ENCODE assay signal across 8 cellular contexts in the genomic region with DNA sequence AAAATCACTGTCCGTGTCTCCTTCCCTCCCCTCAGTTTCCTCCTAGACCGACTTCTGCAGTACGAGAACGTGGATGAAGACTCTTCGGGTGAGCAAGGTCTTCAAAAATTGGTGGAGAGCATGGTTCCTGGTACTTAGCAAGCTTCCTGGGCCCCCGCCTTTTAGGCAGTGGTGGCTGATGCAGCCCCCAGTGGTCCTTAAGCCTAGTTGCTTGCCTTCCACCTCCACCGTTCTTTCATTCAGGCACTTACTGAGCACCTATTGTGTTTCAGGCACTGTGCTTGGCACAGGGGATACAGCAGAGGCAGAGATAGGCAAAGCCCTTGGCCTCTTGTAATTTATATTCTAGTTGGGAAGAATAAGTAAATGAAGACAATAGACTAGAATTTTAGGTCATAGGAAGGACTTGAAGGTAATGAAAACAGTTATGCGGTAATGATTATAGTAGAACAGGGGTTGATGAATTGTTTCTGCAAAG. TPM values are rescaled to one million over a fixed set of nuclear protein-coding genes. Genes with fewer than 3 reads are reported as not detected.
DNase-seq lines count a peak whose midpoint lies in the region; ATAC-seq and TF ChIP-seq lines count a peak whose summit lies in the region.

No MANE protein-coding gene starts in this region.

- CTCF ChIA-PET in mammary epithelial cell (lab: Charles Lee; ENCODE audit: low non-redundant PET) = no interaction called here

- H3K36me3 ChIP-seq in mammary epithelial cell (ENCODE audit: insufficient read depth, low read length) = peaks cover 5% of the 10 kb centered on the region
- H3K36me3 ChIP-seq in muscle layer of colon (ENCODE audit: insufficient read depth, low read length) = peaks cover 26% of the 10 kb centered on the region

- H3K4me3 Mint-ChIP-seq in IgD-negative memory B cell = peak overlapping the region; percentile 97 to 99 (median 98)

- no peaks in the 10 kb centered on the region for H3K9me3 ChIP-seq in mammary epithelial cell (replicated peaks; ENCODE audit: insufficient read depth, low read length)
- H3K9me3 ChIP-seq in muscle layer of colon (ENCODE audit: low read length) = no peaks in the 10 kb centered on the region

- H3K27ac ChIP-seq in mammary epithelial cell (ENCODE audit: insufficient read depth, low read depth, low read length) (peak overlapping the region; percentile 40), muscle layer of colon (ENCODE audit: low read depth, low read length) (no peak overlapping the region)

- H3K4me1 ChIP-seq in mammary epithelial cell (ENCODE audit: insufficient read depth, low read length) (peaks cover 23% of the 10 kb centered on the region), muscle layer of colon (ENCODE audit: insufficient read depth, low read length) (peaks cover 19% of the 10 kb centered on the region)

- intact Hi-C loops in mammary epithelial cell (cut with micrococcal nuclease) = loop anchor here (5.0 to 10.0 kb wide), 4 partner anchors 68 to 292 kb away; a partner anchor contains a TSS

- H3K36me3 Mint-ChIP-seq in IgD-negative memory B cell = peaks cover 1% of the 10 kb centered on the region

- TF ChIP-seq CTCF in AG09309 (IDR thresholded peaks at IDR 0.05; ENCODE audit: control insufficient read depth, insufficient read depth, low read depth, low read length, missing control alignments) (no peak), mammary epithelial cell (conservative IDR thresholded peaks at IDR 0.05 in 1 of 2, IDR thresholded peaks at IDR 0.05 in 1 of 2; ENCODE audit: extremely low read depth in 1 of 2, insufficient read depth in 1 of 2, low read depth in 1 of 2, low read length in 2 of 2) (no peak)

- in situ Hi-C loops in mammary epithelial cell (cut with MboI; ENCODE audit: low sequenced_read_pairs in 2 of 2) = no loop called here

- H3K4me2 ChIP-seq in mammary epithelial cell (ENCODE audit: insufficient read depth, low read depth, low read length) = peak overlapping the region; percentile 86

- no peaks in the 10 kb centered on the region for H3K27me3 ChIP-seq in mammary epithelial cell (ENCODE audit: insufficient read depth, low read length)
- H3K27me3 ChIP-seq in muscle layer of colon (ENCODE audit: control insufficient read depth in 1 of 2, insufficient read depth in 2 of 2, low read length in 2 of 2) = no peaks in the 10 kb centered on the region

- no peak for ATAC-seq in HG02588 (IDR thresholded peaks at IDR 0.05; ENCODE audit: unreplicated experiment)

- H3K27me3 Mint-ChIP-seq in IgD-negative memory B cell = no peaks in the 10 kb centered on the region

- no peaks in the 10 kb centered on the region for H3K9me3 Mint-ChIP-seq in IgD-negative memory B cell

- no peaks in the 10 kb centered on the region for H4K20me1 ChIP-seq in mammary epithelial cell (ENCODE audit: insufficient read depth, low read length)

- no peak for DNase-seq in AG09309 (ENCODE audit: low read depth)
- no peak for DNase-seq in mammary epithelial cell
- no peak for DNase-seq in activated effector memory CD4-positive, alpha-beta T cell treated with Interleukin-2 at 50 U/mL for 16 hours
- no peak for DNase-seq in NCI-H2171 (lab: John Stamatoyannopoulos, UW)
- DNase-seq in stimulated activated CD4-positive, alpha-beta T cell treated with anti-CD3 and anti-CD28 coated beads, Interleukin-4, amount 100 ng/mL, for 1 hour = no peak

- H3K4me1 Mint-ChIP-seq in IgD-negative memory B cell = peaks cover 16 to 32% (median 17%) of the 10 kb centered on the region in 3 donors

- H2AFZ ChIP-seq in mammary epithelial cell (ENCODE audit: low read depth, low read length) = peak overlapping the region; percentile 91

- peak overlapping the region; percentile 23 to 98 (median 97) for H3K27ac Mint-ChIP-seq in IgD-negative memory B cell

- H3K79me2 ChIP-seq in mammary epithelial cell (ENCODE audit: insufficient read depth, low read length) = peaks cover 19% of the 10 kb centered on the region

- 23% methylated on average over 8 of the region's 8 CpGs for WGBS in mammary epithelial cell (ENCODE audit: low coverage, missing lambda C conversion rate)

- H3K9ac ChIP-seq in mammary epithelial cell (ENCODE audit: insufficient read depth, low read length) = peak overlapping the region; percentile 84
- peak overlapping the region; percentile 54 for H3K9ac ChIP-seq in muscle layer of colon (ENCODE audit: low read length)

- dilution Hi-C loops in mammary epithelial cell (cut with HindIII; ENCODE audit: low sequenced_read_pairs) = loop anchor here (5.0 kb wide), 1 partner anchor 55 kb away; a partner anchor contains a TSS

- no TSS peak for BruUV-seq in mammary epithelial cell (replicated peaks; lab: Mats Ljungman, UMichigan)

- peak overlapping the region; percentile 98 for H3K4me3 ChIP-seq in AG09309 (ENCODE audit: control insufficient read depth, low read depth, low read length)
- peak overlapping the region; percentile 72 to 96 (median 86) for H3K4me3 ChIP-seq in mammary epithelial cell (replicated peaks in 1 of 3; ENCODE audit: insufficient read depth in 1 of 3, low read depth in 2 of 3, low read length in 3 of 3)
- peak overlapping the region; percentile 94 to 97 for H3K4me3 ChIP-seq in muscle layer of colon (ENCODE audit: low read depth in 1 of 2, low read length in 2 of 2)

RNA-seq across cellular contexts. Expression of a gene that starts 0.8 kb away (rescaled TPM):
- polyA plus RNA-seq in IgD-negative memory B cell (6.0 TPM), mammary epithelial cell (31.1 TPM)
- 10 to 100 TPM; 27.7 to 62.2 TPM for total RNA-seq in mammary epithelial cell
- 94.8 TPM for polyA minus RNA-seq in mammary epithelial cell

RNA-seq across cellular contexts. Expression of a gene that starts 1.4 kb away (rescaled TPM):
- polyA plus RNA-seq in IgD-negative memory B cell (21.0 TPM), mammary epithelial cell (9.4 TPM)
- 10 to 100 TPM in 1 of 2 donors, 1 to 10 TPM in 1; 4.2 to 17.2 TPM for total RNA-seq in mammary epithelial cell
- polyA minus RNA-seq in mammary epithelial cell = 11.6 TPM

RNA-seq across cellular contexts. Expression of a gene that starts 14.0 kb away (rescaled TPM):
- not detected for polyA plus RNA-seq in IgD-negative memory B cell
- under 1 TPM in 1 of 2 donors, not detected in 1; 0.89 TPM for total RNA-seq in mammary epithelial cell
- polyA plus RNA-seq in mammary epithelial cell = 0.31 TPM
- polyA minus RNA-seq in mammary epithelial cell = not detected

RNA-seq across cellular contexts. Expression of a gene that starts 23.1 kb away (rescaled TPM):
- polyA plus RNA-seq in IgD-negative memory B cell = 7.6 TPM
- total RNA-seq in mammary epithelial cell = 10 to 100 TPM; 39.7 to 40.8 TPM
- polyA plus RNA-seq in mammary epithelial cell = 16.2 TPM
- 16.7 TPM for polyA minus RNA-seq in mammary epithelial cell

RNA-seq across cellular contexts. Expression of a gene that starts 26.2 kb away (rescaled TPM):
- not detected for polyA plus RNA-seq in IgD-negative memory B cell
- total RNA-seq in mammary epithelial cell = not detected
- not detected for polyA plus RNA-seq in mammary epithelial cell
- polyA minus RNA-seq in mammary epithelial cell = not detected
